In the genomic region with DNA sequence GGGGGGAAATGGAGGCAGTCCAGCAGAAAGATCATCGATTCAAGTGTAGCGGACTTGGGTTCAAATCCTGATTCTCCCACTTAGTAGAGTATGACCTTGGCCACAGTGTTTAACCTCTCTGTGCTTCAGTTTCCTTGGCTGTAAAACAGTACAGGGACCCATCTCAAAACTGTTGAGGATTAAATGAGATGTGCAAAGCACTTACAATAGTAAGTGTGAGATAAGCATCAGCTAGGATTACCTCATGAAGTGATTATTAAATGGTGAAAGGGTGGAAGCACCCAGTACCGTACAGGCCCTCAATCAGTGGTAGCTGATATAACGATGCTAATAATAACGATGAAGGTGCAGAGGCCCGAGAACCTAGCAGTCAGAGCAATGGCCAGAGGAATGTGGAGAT, we compare ENCODE assay signal across 2 cellular contexts.
TF ChIP-seq lines count a peak whose summit lies in the region.

No MANE protein-coding gene starts in this region.

TF ChIP-seq in GM12878, 131 proteins besides CTCF, POLR2A, EP300 and RAD21 (continued from another document):
- 0 out of 2 replicates have a peak, but pooled peaks have one; percentile 4 for TF ChIP-seq NKRF (conservative IDR thresholded peaks at IDR 0.05)
- TF ChIP-seq, protein P1, sequence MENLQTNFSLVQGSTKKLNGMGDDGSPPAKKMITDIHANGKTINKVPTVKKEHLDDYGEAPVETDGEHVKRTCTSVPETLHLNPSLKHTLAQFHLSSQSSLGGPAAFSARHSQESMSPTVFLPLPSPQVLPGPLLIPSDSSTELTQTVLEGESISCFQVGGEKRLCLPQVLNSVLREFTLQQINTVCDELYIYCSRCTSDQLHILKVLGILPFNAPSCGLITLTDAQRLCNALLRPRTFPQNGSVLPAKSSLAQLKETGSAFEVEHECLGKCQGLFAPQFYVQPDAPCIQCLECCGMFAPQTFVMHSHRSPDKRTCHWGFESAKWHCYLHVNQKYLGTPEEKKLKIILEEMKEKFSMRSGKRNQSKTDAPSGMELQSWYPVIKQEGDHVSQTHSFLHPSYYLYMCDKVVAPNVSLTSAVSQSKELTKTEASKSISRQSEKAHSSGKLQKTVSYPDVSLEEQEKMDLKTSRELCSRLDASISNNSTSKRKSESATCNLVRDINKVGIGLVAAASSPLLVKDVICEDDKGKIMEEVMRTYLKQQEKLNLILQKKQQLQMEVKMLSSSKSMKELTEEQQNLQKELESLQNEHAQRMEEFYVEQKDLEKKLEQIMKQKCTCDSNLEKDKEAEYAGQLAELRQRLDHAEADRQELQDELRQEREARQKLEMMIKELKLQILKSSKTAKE (IDR thresholded peaks at IDR 0.05; ENCODE audit: low read depth, poor library complexity, severe bottlenecking): peak; percentile 8
- TF ChIP-seq, protein P2, sequence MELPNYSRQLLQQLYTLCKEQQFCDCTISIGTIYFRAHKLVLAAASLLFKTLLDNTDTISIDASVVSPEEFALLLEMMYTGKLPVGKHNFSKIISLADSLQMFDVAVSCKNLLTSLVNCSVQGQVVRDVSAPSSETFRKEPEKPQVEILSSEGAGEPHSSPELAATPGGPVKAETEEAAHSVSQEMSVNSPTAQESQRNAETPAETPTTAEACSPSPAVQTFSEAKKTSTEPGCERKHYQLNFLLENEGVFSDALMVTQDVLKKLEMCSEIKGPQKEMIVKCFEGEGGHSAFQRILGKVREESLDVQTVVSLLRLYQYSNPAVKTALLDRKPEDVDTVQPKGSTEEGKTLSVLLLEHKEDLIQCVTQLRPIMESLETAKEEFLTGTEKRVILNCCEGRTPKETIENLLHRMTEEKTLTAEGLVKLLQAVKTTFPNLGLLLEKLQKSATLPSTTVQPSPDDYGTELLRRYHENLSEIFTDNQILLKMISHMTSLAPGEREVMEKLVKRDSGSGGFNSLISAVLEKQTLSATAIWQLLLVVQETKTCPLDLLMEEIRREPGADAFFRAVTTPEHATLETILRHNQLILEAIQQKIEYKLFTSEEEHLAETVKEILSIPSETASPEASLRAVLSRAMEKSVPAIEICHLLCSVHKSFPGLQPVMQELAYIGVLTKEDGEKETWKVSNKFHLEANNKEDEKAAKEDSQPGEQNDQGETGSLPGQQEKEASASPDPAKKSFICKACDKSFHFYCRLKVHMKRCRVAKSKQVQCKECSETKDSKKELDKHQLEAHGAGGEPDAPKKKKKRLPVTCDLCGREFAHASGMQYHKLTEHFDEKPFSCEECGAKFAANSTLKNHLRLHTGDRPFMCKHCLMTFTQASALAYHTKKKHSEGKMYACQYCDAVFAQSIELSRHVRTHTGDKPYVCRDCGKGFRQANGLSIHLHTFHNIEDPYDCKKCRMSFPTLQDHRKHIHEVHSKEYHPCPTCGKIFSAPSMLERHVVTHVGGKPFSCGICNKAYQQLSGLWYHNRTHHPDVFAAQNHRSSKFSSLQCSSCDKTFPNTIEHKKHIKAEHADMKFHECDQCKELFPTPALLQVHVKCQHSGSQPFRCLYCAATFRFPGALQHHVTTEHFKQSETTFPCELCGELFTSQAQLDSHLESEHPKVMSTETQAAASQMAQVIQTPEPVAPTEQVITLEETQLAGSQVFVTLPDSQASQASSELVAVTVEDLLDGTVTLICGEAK (IDR thresholded peaks at IDR 0.05; ENCODE audit: borderline replicate concordance): 0 out of 2 replicates have a peak, but pooled peaks have one; percentile 14
- no peak for TF ChIP-seq HDGF (IDR thresholded peaks at IDR 0.05)
- no peak for TF ChIP-seq MTA2 (IDR thresholded peaks at IDR 0.05; ENCODE audit: low read depth)
TF ChIP-seq in GM12878: peak in this region for 3.

TF ChIP-seq in SK-N-SH, 30 proteins besides CTCF, POLR2A, EP300 and RAD21 (continued from another document):
- TF ChIP-seq, protein P3, sequence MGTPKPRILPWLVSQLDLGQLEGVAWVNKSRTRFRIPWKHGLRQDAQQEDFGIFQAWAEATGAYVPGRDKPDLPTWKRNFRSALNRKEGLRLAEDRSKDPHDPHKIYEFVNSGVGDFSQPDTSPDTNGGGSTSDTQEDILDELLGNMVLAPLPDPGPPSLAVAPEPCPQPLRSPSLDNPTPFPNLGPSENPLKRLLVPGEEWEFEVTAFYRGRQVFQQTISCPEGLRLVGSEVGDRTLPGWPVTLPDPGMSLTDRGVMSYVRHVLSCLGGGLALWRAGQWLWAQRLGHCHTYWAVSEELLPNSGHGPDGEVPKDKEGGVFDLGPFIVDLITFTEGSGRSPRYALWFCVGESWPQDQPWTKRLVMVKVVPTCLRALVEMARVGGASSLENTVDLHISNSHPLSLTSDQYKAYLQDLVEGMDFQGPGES (IDR thresholded peaks at IDR 0.05; ENCODE audit: low read depth, low read length): no peak
- no peak for TF ChIP-seq YY1 (IDR thresholded peaks at IDR 0.05; ENCODE audit: low read depth)
- TF ChIP-seq, protein P4, sequence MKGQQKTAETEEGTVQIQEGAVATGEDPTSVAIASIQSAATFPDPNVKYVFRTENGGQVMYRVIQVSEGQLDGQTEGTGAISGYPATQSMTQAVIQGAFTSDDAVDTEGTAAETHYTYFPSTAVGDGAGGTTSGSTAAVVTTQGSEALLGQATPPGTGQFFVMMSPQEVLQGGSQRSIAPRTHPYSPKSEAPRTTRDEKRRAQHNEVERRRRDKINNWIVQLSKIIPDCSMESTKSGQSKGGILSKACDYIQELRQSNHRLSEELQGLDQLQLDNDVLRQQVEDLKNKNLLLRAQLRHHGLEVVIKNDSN (IDR thresholded peaks at IDR 0.05; ENCODE audit: borderline replicate concordance, low read depth): no peak
- TF ChIP-seq EZH2phosphoT487 (IDR thresholded peaks at IDR 0.05; ENCODE audit: borderline replicate concordance, low read depth): no peak
